In the genomic region with DNA sequence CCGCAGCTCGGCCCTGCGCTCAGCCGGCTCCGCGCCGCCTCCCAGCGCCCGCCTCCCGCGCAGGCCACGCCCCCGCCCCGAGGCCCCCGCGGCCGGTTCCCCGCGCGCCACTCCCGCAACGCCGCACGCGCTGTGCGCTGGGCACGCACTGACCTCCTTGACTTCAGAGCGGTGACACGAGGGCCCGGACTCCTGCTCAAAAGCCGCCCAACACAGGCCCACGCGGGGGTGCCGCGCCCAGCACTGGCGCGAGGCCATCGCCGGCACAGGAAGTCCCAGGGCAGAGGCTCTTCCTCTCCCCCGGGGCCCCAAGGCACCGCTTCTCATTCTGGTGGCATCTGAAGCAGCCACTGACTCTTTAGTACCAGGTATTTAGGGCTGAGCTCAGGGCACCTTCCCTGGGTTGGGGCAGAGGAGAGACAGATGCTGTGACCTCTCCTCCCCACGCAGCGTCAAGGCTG, we compare ENCODE assay signal across 8 cellular contexts. TPM values are rescaled to one million over a fixed set of nuclear protein-coding genes. Genes with fewer than 3 reads are reported as not detected.
A peak's percentile ranks its signal among the peaks of the same experiment; 100 is the strongest.
DNase-seq lines count a peak whose midpoint lies in the region; ATAC-seq and TF ChIP-seq lines count a peak whose summit lies in the region.

No MANE protein-coding gene starts in this region.

- H3K4me3 Mint-ChIP-seq in activated T-helper 1 cell treated with anti-CD3 and anti-CD28 coated beads, Interleukin-12 subunit alpha, Interleukin-12 subunit beta, Interleukin-2, Interleukin-4 antibody, amounts not matched to agents 30 ng/mL and 10 ng/mL and 1 ng/mL, durations not matched to agents 14 hours and 24 hours and 36 hours = peak overlapping the region; percentile 87
- H3K4me3 Mint-ChIP-seq in neural crest cell = peak overlapping the region; percentile 90

- H4K20me1 ChIP-seq in OCI-LY1 (ENCODE audit: insufficient read depth, low read length) (no peaks in the 10 kb centered on the region), fibroblast of lung (ENCODE audit: control insufficient read depth, extremely low read depth, insufficient read depth, low read length) (no peaks in the 10 kb centered on the region)

- H3K27ac ChIP-seq in OCI-LY1 (ENCODE audit: low read depth, low read length, poor library complexity, severe bottlenecking) = peak overlapping the region; percentile 93
- peak overlapping the region; percentile 78 for H3K27ac ChIP-seq in fibroblast of lung (ENCODE audit: insufficient read depth, low read length)
- peak overlapping the region; percentile 88 to 91 for H3K27ac ChIP-seq in thoracic aorta

- DNase-seq in NCI-H2227 (lab: John Stamatoyannopoulos, UW; ENCODE audit: unreplicated experiment) (peak; percentile 60), NCI-H2227 treated with DMSO at 0.1 percent for 48 hours (lab: John Stamatoyannopoulos, UW) (no peak), fibroblast of lung (ENCODE audit: low read depth in 2 of 2) (peak in 1 of 2 donors; percentile 28), neural crest cell (ENCODE audit: low read depth, low spot score) (peak; percentile 35), thoracic aorta (ENCODE audit: low spot score) (no peak)
- DNase-seq in activated T-helper 1 cell treated with anti-CD3 and anti-CD28 coated beads, Interleukin-12 subunit alpha, Interleukin-12 subunit beta, Interleukin-2, Interleukin-4 antibody, amounts not matched to agents 30 ng/mL and 10 ng/mL and 1 ng/mL, durations not matched to agents 14 hours and 24 hours and 36 hours (ENCODE audit: low spot score) = peak; percentile 71

- peaks cover 13% of the 10 kb centered on the region for H3K79me2 ChIP-seq in OCI-LY1 (ENCODE audit: insufficient read depth, low read length)
- peaks cover 4% of the 10 kb centered on the region for H3K79me2 ChIP-seq in fibroblast of lung (ENCODE audit: control insufficient read depth, insufficient read depth, low read length)

- no peak overlapping the region for H2AFZ ChIP-seq in OCI-LY1 (ENCODE audit: low read length)
- H2AFZ ChIP-seq in fibroblast of lung (ENCODE audit: low read length) = peak overlapping the region; percentile 50

- no peaks in the 10 kb centered on the region for H3K27me3 ChIP-seq in OCI-LY1 (ENCODE audit: insufficient read depth, low read length)
- H3K27me3 ChIP-seq in fibroblast of lung (ENCODE audit: control insufficient read depth, insufficient read depth, low read length) = no peaks in the 10 kb centered on the region
- H3K27me3 ChIP-seq in thoracic aorta (replicated peaks; ENCODE audit: insufficient read depth) = no peaks in the 10 kb centered on the region

- peaks cover 54% of the 10 kb centered on the region for H3K4me1 Mint-ChIP-seq in activated T-helper 1 cell treated with anti-CD3 and anti-CD28 coated beads, Interleukin-12 subunit alpha, Interleukin-12 subunit beta, Interleukin-2, Interleukin-4 antibody, amounts not matched to agents 30 ng/mL and 10 ng/mL and 1 ng/mL, durations not matched to agents 14 hours and 24 hours and 36 hours (ENCODE audit: low read depth)
- peaks cover 43% of the 10 kb centered on the region for H3K4me1 Mint-ChIP-seq in neural crest cell

- H3K9me2 ChIP-seq in OCI-LY1 (ENCODE audit: low read depth, low read length) = no peaks in the 10 kb centered on the region

- peaks cover 16% of the 10 kb centered on the region for H3K36me3 Mint-ChIP-seq in activated T-helper 1 cell treated with anti-CD3 and anti-CD28 coated beads, Interleukin-12 subunit alpha, Interleukin-12 subunit beta, Interleukin-2, Interleukin-4 antibody, amounts not matched to agents 30 ng/mL and 10 ng/mL and 1 ng/mL, durations not matched to agents 14 hours and 24 hours and 36 hours (ENCODE audit: low read depth)
- no peaks in the 10 kb centered on the region for H3K36me3 Mint-ChIP-seq in neural crest cell (ENCODE audit: low read depth)

- H3K4me3 ChIP-seq in OCI-LY1 (ENCODE audit: low read depth, low read length, poor library complexity, severe bottlenecking) (peak overlapping the region; percentile 74), fibroblast of lung (replicated peaks in 1 of 4; ENCODE audit: control extremely low read depth in 1 of 4, insufficient read depth in 1 of 4, low read depth in 3 of 4, low read length in 4 of 4) (peak overlapping the region; percentile 52 to 80 (median 76)), thoracic aorta (peak overlapping the region; percentile 96)

- H3K4me1 ChIP-seq in OCI-LY1 (ENCODE audit: insufficient read depth, low read length, severe bottlenecking) (peaks cover 74% of the 10 kb centered on the region), fibroblast of lung (ENCODE audit: control insufficient read depth, extremely low read depth, insufficient read depth, low read length) (peaks cover 33% of the 10 kb centered on the region), thoracic aorta (ENCODE audit: control insufficient read depth in 1 of 2, low read depth in 2 of 2) (peaks cover 35 to 52% of the 10 kb centered on the region in 2 donors)

- no peaks in the 10 kb centered on the region for H3F3A ChIP-seq in OCI-LY1 (ENCODE audit: insufficient read depth, low read length)

- H3K9ac ChIP-seq in OCI-LY1 (ENCODE audit: low read length) = peak overlapping the region; percentile 73
- peak overlapping the region; percentile 64 for H3K9ac ChIP-seq in fibroblast of lung (ENCODE audit: insufficient read depth, low read length)

- peaks cover 8% of the 10 kb centered on the region; the same call in 1 of the 2 replicates for H3K36me3 ChIP-seq in OCI-LY1 (ENCODE audit: insufficient read depth, low read length)
- H3K36me3 ChIP-seq in fibroblast of lung (ENCODE audit: control insufficient read depth, insufficient read depth, low read length) = no peaks in the 10 kb centered on the region
- H3K36me3 ChIP-seq in thoracic aorta = no peaks in the 10 kb centered on the region

- H3K4me2 ChIP-seq in OCI-LY1 (ENCODE audit: low read length) (peak overlapping the region; percentile 89), fibroblast of lung (ENCODE audit: extremely low read depth, insufficient read depth, low read length) (peak overlapping the region; percentile 90)

- peak; percentile 37 for ATAC-seq in HG02884 (IDR thresholded peaks at IDR 0.05; ENCODE audit: unreplicated experiment)
- ATAC-seq in thoracic aorta (ENCODE audit: insufficient number of reproducible peaks, low FRiP score, low read depth) = no peak

- intact Hi-C loops in activated T-helper 1 cell treated with anti-CD3 and anti-CD28 coated beads, Interleukin-12 subunit alpha, Interleukin-12 subunit beta, Interleukin-2, Interleukin-4 antibody, amounts not matched to agents 30 ng/mL and 10 ng/mL and 1 ng/mL, durations not matched to agents 14 hours and 24 hours and 36 hours (cut with micrococcal nuclease) = loop anchor here (1.0 kb wide), 3 partner anchors 10 to 33 kb away; no protein-coding TSS in a partner anchor

- TF ChIP-seq CTCF in OCI-LY1 (IDR thresholded peaks at IDR 0.05; ENCODE audit: low read length) (no peak), fibroblast of lung (conservative IDR thresholded peaks at IDR 0.05 in 1 of 2, IDR thresholded peaks at IDR 0.05 in 1 of 2; ENCODE audit: low read depth in 1 of 2, low read length in 2 of 2) (no peak), neural crest cell (conservative IDR thresholded peaks at IDR 0.05) (no peak), thoracic aorta (IDR thresholded peaks at IDR 0.05) (no peak)

- no peaks in the 10 kb centered on the region for H3K9me3 ChIP-seq in OCI-LY1 (ENCODE audit: low read length)
- no peaks in the 10 kb centered on the region for H3K9me3 ChIP-seq in fibroblast of lung (ENCODE audit: control insufficient read depth, insufficient read depth, low read depth, low read length)
- no peaks in the 10 kb centered on the region for H3K9me3 ChIP-seq in thoracic aorta

- peak overlapping the region; percentile 90 for H3K27ac Mint-ChIP-seq in activated T-helper 1 cell treated with anti-CD3 and anti-CD28 coated beads, Interleukin-12 subunit alpha, Interleukin-12 subunit beta, Interleukin-2, Interleukin-4 antibody, amounts not matched to agents 30 ng/mL and 10 ng/mL and 1 ng/mL, durations not matched to agents 14 hours and 24 hours and 36 hours
- no peak overlapping the region for H3K27ac Mint-ChIP-seq in neural crest cell (ENCODE audit: unreplicated experiment)

- H3K27me3 Mint-ChIP-seq in activated T-helper 1 cell treated with anti-CD3 and anti-CD28 coated beads, Interleukin-12 subunit alpha, Interleukin-12 subunit beta, Interleukin-2, Interleukin-4 antibody, amounts not matched to agents 30 ng/mL and 10 ng/mL and 1 ng/mL, durations not matched to agents 14 hours and 24 hours and 36 hours (ENCODE audit: insufficient read depth) = no peaks in the 10 kb centered on the region
- H3K27me3 Mint-ChIP-seq in neural crest cell (ENCODE audit: low read depth) = peaks cover 6% of the 10 kb centered on the region

- no peaks in the 10 kb centered on the region for H3K9me3 Mint-ChIP-seq in activated T-helper 1 cell treated with anti-CD3 and anti-CD28 coated beads, Interleukin-12 subunit alpha, Interleukin-12 subunit beta, Interleukin-2, Interleukin-4 antibody, amounts not matched to agents 30 ng/mL and 10 ng/mL and 1 ng/mL, durations not matched to agents 14 hours and 24 hours and 36 hours
- no peaks in the 10 kb centered on the region for H3K9me3 Mint-ChIP-seq in neural crest cell

RNA-seq across cellular contexts. Expression of a gene that starts 12.4 kb away (rescaled TPM):
- total RNA-seq in activated T-helper 1 cell treated with anti-CD3 and anti-CD28 coated beads, Interleukin-12 subunit alpha, Interleukin-12 subunit beta, Interleukin-2, Interleukin-4 antibody, amounts not matched to agents 30 ng/mL and 10 ng/mL and 1 ng/mL, durations not matched to agents 14 hours and 24 hours and 36 hours = 126 and 127 TPM in 2 replicates
- total RNA-seq in fibroblast of lung (6.9 and 10.7 TPM in 2 replicates), neural crest cell (46.3 and 54.9 TPM in 2 replicates), thoracic aorta (10 to 100 TPM; 38.9 to 69.8 TPM)
- 2.5 and 3.6 TPM in 2 replicates for polyA plus RNA-seq in fibroblast of lung
- 8.7 and 14.0 TPM in 2 replicates for polyA plus RNA-seq in fibroblast of lung (2012)
- 9.1 and 33.3 TPM in 2 replicates for polyA minus RNA-seq in fibroblast of lung (ENCODE audit: low replicate concordance)

Comparison
In these comparisons a context has a peak if more than half of its experiments do, and no peak if none do; other contexts are left out.
1. DNase-seq: peak in NCI-H2227 (single experiment), activated T-helper 1 cell treated with anti-CD3 and anti-CD28 coated beads, Interleukin-12 subunit alpha, Interleukin-12 subunit beta, Interleukin-2, Interleukin-4 antibody, amounts not matched to agents 30 ng/mL and 10 ng/mL and 1 ng/mL, durations not matched to agents 14 hours and 24 hours and 36 hours (single experiment) and neural crest cell (single experiment); none in NCI-H2227 treated with DMSO at 0.1 percent for 48 hours (single experiment) and thoracic aorta (single experiment).
2. Peak in every context shown above with its lines, with median percentiles within 50 percentile points of each other: H3K27ac ChIP-seq and H3K4me3 ChIP-seq.